In genomic region chrX:15908891-15909290, GRCh38 we compare ENCODE assay signal across 18 cellular contexts. TPM values are rescaled to one million over a fixed set of nuclear protein-coding genes. Genes with fewer than 3 reads are reported as not detected.
DNase-seq lines count a peak whose midpoint lies in the region; ATAC-seq, FAIRE-seq and TF ChIP-seq lines count a peak whose summit lies in the region.
"Had no signal": no experiment of that assay in that cellular context is flagged by ENCODE, and none has a peak within 500 bp of the region (broad histone marks: within the 10 kb centered on the region; RNA-seq: fewer than 3 reads in every experiment).

No MANE protein-coding gene starts in this region.

- ATAC-seq in HG03045 (IDR thresholded peaks at IDR 0.05; ENCODE audit: unreplicated experiment) (no peak), T-helper 17 cell (no peak), gastroesophageal sphincter (no peak)
- ATAC-seq: K562, left lung had no signal

- H3K9me3 ChIP-seq in ectodermal cell (ENCODE audit: control insufficient read depth, low read length) (no peaks in the 10 kb centered on the region), T-helper 17 cell (ENCODE audit: control insufficient read depth, low read length, poor library complexity, severe bottlenecking) (no peaks in the 10 kb centered on the region), gastroesophageal sphincter (no peaks in the 10 kb centered on the region)
- H3K9me3 ChIP-seq: esophagus muscularis mucosa, left lung had no signal

- H3K36me3 ChIP-seq in ectodermal cell (ENCODE audit: control insufficient read depth, insufficient read depth, low read length) (no peaks in the 10 kb centered on the region), gastroesophageal sphincter (no peaks in the 10 kb centered on the region)
- H3K36me3 ChIP-seq: esophagus muscularis mucosa, left lung had no signal

- DNase-seq in GM12892 (ENCODE audit: insufficient read length), result no peak
- peak; percentile 51 for DNase-seq in NCI-H2107 treated with DMSO at 0.1 percent for 48 hours (lab: John Stamatoyannopoulos, UW; ENCODE audit: unreplicated experiment)
- no peak for DNase-seq in neural crest cell (ENCODE audit: low read depth, low spot score)
- DNase-seq in T-helper 17 cell, result no peak
- DNase-seq in NCI-H748 treated with DMSO at 0.1 percent for 48 hours (lab: John Stamatoyannopoulos, UW), result no peak
- DNase-seq: activated CD4-positive, alpha-beta memory T cell treated with anti-CD3 and anti-CD28 coated beads, Interleukin-2, amount 10 ng/mL, durations not matched to agents 7 days and 5 days; Calu3; HFFc6; left lung; NCI-H1105 treated with DMSO at 0.1 percent for 48 hours; NCI-H446 had no signal

- H3K27ac Mint-ChIP-seq in neural crest cell (ENCODE audit: unreplicated experiment) (peak overlapping the region; percentile 79), T-helper 17 cell (no peak overlapping the region)
- H3K27ac Mint-ChIP-seq: activated CD4-positive, alpha-beta memory T cell treated with anti-CD3 and anti-CD28 coated beads, Interleukin-2, amount 10 ng/mL, durations not matched to agents 7 days and 5 days; activated T-helper 1 cell treated with anti-CD3 and anti-CD28 coated beads, Interleukin-12 subunit alpha, Interleukin-12 subunit beta, Interleukin-2, Interleukin-4 antibody, amounts not matched to agents 30 ng/mL and 10 ng/mL and 1 ng/mL, durations not matched to agents 14 hours and 24 hours and 36 hours; HFFc6 had no signal

- H3K9me3 Mint-ChIP-seq in neural crest cell, result no peaks in the 10 kb centered on the region
- H3K9me3 Mint-ChIP-seq: activated CD4-positive, alpha-beta memory T cell treated with anti-CD3 and anti-CD28 coated beads, Interleukin-2, amount 10 ng/mL, durations not matched to agents 7 days and 5 days; activated T-helper 1 cell treated with anti-CD3 and anti-CD28 coated beads, Interleukin-12 subunit alpha, Interleukin-12 subunit beta, Interleukin-2, Interleukin-4 antibody, amounts not matched to agents 30 ng/mL and 10 ng/mL and 1 ng/mL, durations not matched to agents 14 hours and 24 hours and 36 hours; HFFc6 had no signal

- H3K4me3 Mint-ChIP-seq in neural crest cell (peak overlapping the region; percentile 47), T-helper 17 cell (no peak overlapping the region)
- H3K4me3 Mint-ChIP-seq: activated CD4-positive, alpha-beta memory T cell treated with anti-CD3 and anti-CD28 coated beads, Interleukin-2, amount 10 ng/mL, durations not matched to agents 7 days and 5 days; activated T-helper 1 cell treated with anti-CD3 and anti-CD28 coated beads, Interleukin-12 subunit alpha, Interleukin-12 subunit beta, Interleukin-2, Interleukin-4 antibody, amounts not matched to agents 30 ng/mL and 10 ng/mL and 1 ng/mL, durations not matched to agents 14 hours and 24 hours and 36 hours; HFFc6 had no signal

- peak overlapping the region; percentile 71 for H3K27ac ChIP-seq in ectodermal cell (ENCODE audit: insufficient read depth, low read depth, low read length, poor library complexity, severe bottlenecking)
- no peak overlapping the region for H3K27ac ChIP-seq in gastroesophageal sphincter
- H3K27ac ChIP-seq: coronary artery, esophagus muscularis mucosa, left lung had no signal

- H3K27me3 ChIP-seq in ectodermal cell (ENCODE audit: control insufficient read depth, insufficient read depth, low read length, poor library complexity, severe bottlenecking) (no peaks in the 10 kb centered on the region), gastroesophageal sphincter (no peaks in the 10 kb centered on the region)
- H3K27me3 ChIP-seq: esophagus muscularis mucosa had no signal

- peak; percentile 84 for FAIRE-seq in GM12892 (lab: Jason Lieb, UNC)
- FAIRE-seq: K562 had no signal

- H3K27me3 Mint-ChIP-seq in neural crest cell (ENCODE audit: low read depth), result no peaks in the 10 kb centered on the region
- no peaks in the 10 kb centered on the region for H3K27me3 Mint-ChIP-seq in T-helper 17 cell

- no peak overlapping the region for H3K4me3 ChIP-seq in ectodermal cell (ENCODE audit: insufficient read depth, low read depth, low read length)
- no peak overlapping the region for H3K4me3 ChIP-seq in gastroesophageal sphincter
- H3K4me3 ChIP-seq: coronary artery, esophagus muscularis mucosa, K562, left lung had no signal

- no peak for TF ChIP-seq CTCF in neural crest cell (conservative IDR thresholded peaks at IDR 0.05)
- TF ChIP-seq CTCF in gastroesophageal sphincter (IDR thresholded peaks at IDR 0.05), result no peak

- H3K36me3 Mint-ChIP-seq in neural crest cell (ENCODE audit: low read depth), result no peaks in the 10 kb centered on the region
- no peaks in the 10 kb centered on the region for H3K36me3 Mint-ChIP-seq in T-helper 17 cell (ENCODE audit: low read depth)

- H3K4me1 Mint-ChIP-seq in neural crest cell (peaks cover 32% of the 10 kb centered on the region), T-helper 17 cell (no peaks in the 10 kb centered on the region)
- H3K4me1 Mint-ChIP-seq: activated CD4-positive, alpha-beta memory T cell treated with anti-CD3 and anti-CD28 coated beads, Interleukin-2, amount 10 ng/mL, durations not matched to agents 7 days and 5 days had no signal

- peaks cover 7% of the 10 kb centered on the region for H3K4me1 ChIP-seq in ectodermal cell (ENCODE audit: control insufficient read depth, insufficient read depth, low read length)
- peaks cover 0 to 9% (median 0%) of the 10 kb centered on the region in 3 donors for H3K4me1 ChIP-seq in gastroesophageal sphincter

- no peak for TF ChIP-seq EP300 in gastroesophageal sphincter (IDR thresholded peaks at IDR 0.05)

- TF ChIP-seq POLR2A in GM12892 (IDR thresholded peaks at IDR 0.05; ENCODE audit: low read depth, low read length) (no peak), gastroesophageal sphincter (IDR thresholded peaks at IDR 0.05) (no peak)

RNA-seq across cellular contexts. Expression of gene AP1S2, which starts 54.3 kb away (rescaled TPM):
- polyA plus RNA-seq in GM12892 (2012; ENCODE audit: missing spikeins), result 82.7 TPM
- polyA plus RNA-seq in ectodermal cell (2013, experiment 1 of 4), result 154 TPM
- 178 TPM for polyA plus RNA-seq in ectodermal cell (2013, experiment 2 of 4)
- 136 TPM for polyA plus RNA-seq in ectodermal cell (2013, experiment 3 of 4)
- 160 TPM for polyA plus RNA-seq in ectodermal cell (2013, experiment 4 of 4)
- total RNA-seq in neural crest cell (136 and 141 TPM in 2 replicates), T-helper 17 cell (10 to 100 TPM; 27.0 to 33.3 TPM), gastroesophageal sphincter (100 to 1,000 TPM in 3 of 4 donors, 10 to 100 TPM in 1; 98.7 to 300 (median 203) TPM)
